ENCODE assay signal across 8 cellular contexts in the genomic region with DNA sequence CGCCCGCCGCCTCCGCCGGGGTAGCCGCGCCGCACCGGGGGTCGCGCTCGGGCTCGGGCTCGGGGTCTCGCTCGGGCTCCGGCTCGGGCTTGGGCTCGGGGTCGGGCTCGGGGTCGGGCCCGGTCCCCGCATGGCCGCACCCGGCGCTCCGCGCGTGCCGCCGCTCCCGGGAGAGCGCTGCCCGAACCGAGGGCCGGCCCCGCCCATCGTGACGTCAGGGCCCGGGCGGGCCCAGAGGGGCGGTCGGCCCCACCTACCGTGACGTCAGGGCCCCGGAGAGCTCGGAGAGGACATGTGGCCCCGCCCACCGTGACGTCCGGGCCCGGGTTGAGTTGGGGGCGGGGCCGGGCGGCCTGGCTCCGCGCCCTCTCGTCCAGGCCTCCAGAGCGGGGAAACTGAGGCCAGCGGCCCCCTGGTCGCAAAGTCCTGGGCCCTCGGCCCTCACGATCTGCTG. TPM values are rescaled to one million over a fixed set of nuclear protein-coding genes. Genes with fewer than 3 reads are reported as not detected.
DNase-seq lines count a peak whose midpoint lies in the region; ATAC-seq lines count a peak whose summit lies in the region.

NSMF (minus strand) TSS at position 188 of the 454 bp plus-strand sequence. CDS start 232 bp downstream, outside the sequence.

- peak; percentile 25 to 92 (median 75) for DNase-seq in C1 segment of cervical spinal cord (lab: John Stamatoyannopoulos, UW)
- peak; percentile 27 for DNase-seq in NK-92 (lab: John Stamatoyannopoulos, UW; ENCODE audit: unreplicated experiment)
- DNase-seq in activated CD8-positive, alpha-beta memory T cell treated with anti-CD3 and anti-CD28 coated beads for 24 hours = peak; percentile 96
- peak; percentile 89 for DNase-seq in effector CD8-positive, alpha-beta T cell (lab: John Stamatoyannopoulos, UW)
- DNase-seq in lung microvascular endothelial cell (ENCODE audit: low read depth in 2 of 2) = peak; percentile 92 to 95
- peak; percentile 87 to 91 (median 89) for DNase-seq in stimulated activated CD4-positive, alpha-beta T cell treated with anti-CD3 and anti-CD28 coated beads, TNF-alpha, amount 100 ng/mL, for 24 hours (ENCODE audit: low read depth in 3 of 3)

- ATAC-seq in GM19351 (IDR thresholded peaks at IDR 0.05; ENCODE audit: unreplicated experiment) (peak; percentile 63), HG03521 (IDR thresholded peaks at IDR 0.05; ENCODE audit: unreplicated experiment) (peak; percentile 58)

RNA-seq across cellular contexts. Expression of gene NSMF, which starts in this region (rescaled TPM):
- total RNA-seq in lung microvascular endothelial cell = 11.6 and 15.3 TPM in 2 replicates

Comparison
In these comparisons a context has a peak if more than half of its experiments do, and no peak if none do; other contexts are left out.
1. Peak in every context shown above with its lines: DNase-seq and ATAC-seq.
2. DNase-seq: peak in every context shown above with its lines; median percentile 96 in activated CD8-positive, alpha-beta memory T cell treated with anti-CD3 and anti-CD28 coated beads for 24 hours; 94 in lung microvascular endothelial cell; 89 in effector CD8-positive, alpha-beta T cell; 89 in stimulated activated CD4-positive, alpha-beta T cell treated with anti-CD3 and anti-CD28 coated beads, TNF-alpha, amount 100 ng/mL, for 24 hours; 75 in C1 segment of cervical spinal cord; 27 in NK-92.